ENCODE assay signal across 10 cellular contexts in the genomic region with DNA sequence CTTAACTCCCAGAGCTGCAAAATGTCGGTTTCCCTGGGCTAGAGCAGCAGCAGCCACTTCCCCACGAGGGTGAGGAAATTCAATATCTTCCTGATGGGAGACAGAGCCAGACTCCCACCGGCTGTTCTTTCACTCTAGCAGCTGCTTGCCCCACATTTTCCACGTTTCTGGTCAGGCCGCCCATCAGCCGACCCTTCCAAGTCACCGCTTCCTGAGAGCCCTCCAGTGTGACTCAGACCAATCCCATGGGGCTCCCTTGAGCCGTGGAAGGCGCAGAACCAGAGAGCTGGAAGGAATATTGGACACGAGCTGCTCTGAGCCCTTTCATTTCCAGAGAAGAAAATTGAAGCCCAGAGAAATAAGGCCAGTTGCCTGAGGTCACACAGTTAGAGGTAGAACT.
DNase-seq lines count a peak whose midpoint lies in the region; ATAC-seq, FAIRE-seq and TF ChIP-seq lines count a peak whose summit lies in the region.
"Had no signal": no experiment of that assay in that cellular context is flagged by ENCODE, and none has a peak within 500 bp of the region (broad histone marks: within the 10 kb centered on the region; RNA-seq: fewer than 3 reads in every experiment).

No MANE protein-coding gene starts in this region.

- no peak for FAIRE-seq in GM12892 (lab: Jason Lieb, UNC)

- H3K36me3 ChIP-seq in SJCRH30 (no peaks in the 10 kb centered on the region), gastroesophageal sphincter (no peaks in the 10 kb centered on the region), testis (ENCODE audit: low read depth, missing control alignments) (no peaks in the 10 kb centered on the region)
- H3K36me3 ChIP-seq: cardiac muscle cell had no signal

- DNase-seq in AG08395 (ENCODE audit: low spot score): peak; percentile 32
- peak; percentile 93 to 96 for DNase-seq in SJCRH30
- peak; percentile 32 for DNase-seq in omental fat pad (ENCODE audit: low spot score)
- no peak for DNase-seq in GF-D8 (lab: John Stamatoyannopoulos, UW)
- DNase-seq in stimulated activated CD4-positive, alpha-beta T cell treated with anti-CD3 and anti-CD28 coated beads, Interleukin-2, amount 100 ng/mL, for 24 hours: no peak
- DNase-seq in GM12892 (ENCODE audit: insufficient read length): no peak
- no peak for DNase-seq in testis
- DNase-seq: SHP77 treated with DMSO at 0.1 percent for 48 hours had no signal

- intact Hi-C loops in testis (cut with DNase I; ENCODE audit: low total_unique reads): no loop called here

- WGBS in gastroesophageal sphincter (ENCODE audit: low coverage in 1 of 2), 2 donors: 21 to 30% methylated on average over 2 to 8 of the region's 10 CpGs
- WGBS in testis, 2 donors: 57 to 60% methylated on average over 10 of the region's 10 CpGs

- ATAC-seq in gastroesophageal sphincter (peak; percentile 86), omental fat pad (ENCODE audit: low FRiP score) (peak; percentile 37)

- H3K4me3 ChIP-seq in SJCRH30: no peak overlapping the region
- no peak overlapping the region for H3K4me3 ChIP-seq in gastroesophageal sphincter
- H3K4me3 ChIP-seq in testis: no peak overlapping the region
- H3K4me3 ChIP-seq: cardiac muscle cell had no signal

- H3K9me3 ChIP-seq in SJCRH30 (replicated peaks) (no peaks in the 10 kb centered on the region; the same call in none of the 2 replicates), gastroesophageal sphincter (peaks cover 0 to 29% (median 0%) of the 10 kb centered on the region in 3 donors), testis (no peaks in the 10 kb centered on the region)

- TF ChIP-seq CTCF in gastroesophageal sphincter (IDR thresholded peaks at IDR 0.05): no peak
- no peak for TF ChIP-seq CTCF in omental fat pad (IDR thresholded peaks at IDR 0.05)
- TF ChIP-seq CTCF in testis (IDR thresholded peaks at IDR 0.05): no peak

- H3K27ac ChIP-seq in SJCRH30 (peak overlapping the region; percentile 87), gastroesophageal sphincter (peak overlapping the region; percentile 75 to 92 (median 83)), testis (no peak overlapping the region)
- H3K27ac ChIP-seq: cardiac muscle cell had no signal

- H3K4me1 ChIP-seq in SJCRH30: peaks cover 49% of the 10 kb centered on the region
- peaks cover 26 to 76% (median 39%) of the 10 kb centered on the region in 3 donors for H3K4me1 ChIP-seq in gastroesophageal sphincter
- H3K4me1 ChIP-seq in testis: no peaks in the 10 kb centered on the region

- TF ChIP-seq POLR2A in gastroesophageal sphincter (IDR thresholded peaks at IDR 0.05): no peak
- TF ChIP-seq POLR2A in GM12892 (IDR thresholded peaks at IDR 0.05; ENCODE audit: low read depth, low read length): no peak
- no peak for TF ChIP-seq POLR2A in testis (IDR thresholded peaks at IDR 0.05)

- no peaks in the 10 kb centered on the region for H3K27me3 ChIP-seq in SJCRH30
- no peaks in the 10 kb centered on the region for H3K27me3 ChIP-seq in gastroesophageal sphincter
- H3K27me3 ChIP-seq in testis: no peaks in the 10 kb centered on the region
- H3K27me3 ChIP-seq: cardiac muscle cell had no signal

- no peak for TF ChIP-seq EP300 in gastroesophageal sphincter (IDR thresholded peaks at IDR 0.05)

Comparison
In these comparisons a context has a peak if more than half of its experiments do, and no peak if none do; other contexts are left out.
1. DNase-seq: peak in AG08395 (single experiment), SJCRH30 (2 of 2) and omental fat pad (single experiment); none in GF-D8 (single experiment), stimulated activated CD4-positive, alpha-beta T cell treated with anti-CD3 and anti-CD28 coated beads, Interleukin-2, amount 100 ng/mL, for 24 hours (0 of 2), GM12892 (single experiment) and testis (single experiment).
2. H3K27ac ChIP-seq: peak in SJCRH30 (single experiment) and gastroesophageal sphincter (4 of 4); none in testis (0 of 2).